8 cellular contexts compared by ENCODE assay signal in the genomic region with DNA sequence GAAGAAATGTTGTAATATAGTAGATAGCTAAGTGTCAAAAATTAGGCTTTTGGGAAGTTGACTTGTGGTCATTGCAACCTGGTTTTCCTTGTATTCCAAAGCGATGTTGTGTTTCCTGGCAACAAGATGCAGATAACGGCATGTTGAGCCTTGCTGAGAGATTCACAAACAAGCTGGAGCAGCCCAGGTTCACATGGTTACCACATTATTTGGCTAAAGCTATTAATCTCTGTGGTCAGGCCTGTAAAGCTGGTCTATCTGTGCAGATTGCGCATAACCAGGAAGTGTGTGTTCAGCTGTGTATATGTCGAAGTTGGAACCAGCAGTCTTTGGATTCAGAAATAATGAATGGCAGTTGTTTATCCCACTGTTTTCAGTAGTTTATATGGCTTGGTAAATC. TPM values are rescaled to one million over a fixed set of nuclear protein-coding genes. Genes with fewer than 3 reads are reported as not detected.
DNase-seq lines count a peak whose midpoint lies in the region; ATAC-seq and TF ChIP-seq lines count a peak whose summit lies in the region.

No MANE protein-coding gene starts in this region.

- peak overlapping the region; percentile 35 for H3K27ac Mint-ChIP-seq in activated T-helper 17 cell treated with anti-CD3 and anti-CD28 coated beads, Interleukin-2, amount 50 U/mL, for 72 hours

- H3K4me1 Mint-ChIP-seq in activated T-helper 17 cell treated with anti-CD3 and anti-CD28 coated beads, Interleukin-2, amount 50 U/mL, for 72 hours = peaks cover 60% of the 10 kb centered on the region

- H3K36me3 ChIP-seq in upper lobe of right lung = peaks cover 23% of the 10 kb centered on the region

- H3K4me1 ChIP-seq in upper lobe of right lung = peaks cover 95% of the 10 kb centered on the region

- peak overlapping the region; percentile 55 for H3K4me3 Mint-ChIP-seq in activated T-helper 17 cell treated with anti-CD3 and anti-CD28 coated beads, Interleukin-2, amount 50 U/mL, for 72 hours

- intact Hi-C loops in upper lobe of right lung (cut with DNase I) = no loop called here

- no peaks in the 10 kb centered on the region for H3K27me3 Mint-ChIP-seq in activated T-helper 17 cell treated with anti-CD3 and anti-CD28 coated beads, Interleukin-2, amount 50 U/mL, for 72 hours

- DNase-seq in AG20443 (ENCODE audit: low spot score) (peak; percentile 62), NCI-H2029 treated with DMSO at 0.1 percent for 48 hours (lab: John Stamatoyannopoulos, UW) (peak; percentile 84), iris pigment epithelial cell (ENCODE audit: low read depth) (peak; percentile 99), upper lobe of right lung (no peak), 8988T (no peak)

- no peak for TF ChIP-seq CTCF in upper lobe of right lung (IDR thresholded peaks at IDR 0.05)

- peak overlapping the region; percentile 58 for H3K27ac ChIP-seq in upper lobe of right lung

- H3K4me3 ChIP-seq in upper lobe of right lung = peak overlapping the region; percentile 6

- H3K9me3 Mint-ChIP-seq in activated T-helper 17 cell treated with anti-CD3 and anti-CD28 coated beads, Interleukin-2, amount 50 U/mL, for 72 hours = no peaks in the 10 kb centered on the region

- H3K36me3 Mint-ChIP-seq in activated T-helper 17 cell treated with anti-CD3 and anti-CD28 coated beads, Interleukin-2, amount 50 U/mL, for 72 hours (ENCODE audit: low read depth) = peaks cover 96% of the 10 kb centered on the region

- no peaks in the 10 kb centered on the region for H3K9me3 ChIP-seq in upper lobe of right lung

- ATAC-seq in GM18511 (IDR thresholded peaks at IDR 0.05; ENCODE audit: unreplicated experiment) = peak; percentile 82
- peak; percentile 82 for ATAC-seq in HG02938 (IDR thresholded peaks at IDR 0.05; ENCODE audit: unreplicated experiment)
- no peak for ATAC-seq in activated T-helper 17 cell treated with anti-CD3 and anti-CD28 coated beads, Interleukin-2, amount 50 U/mL, for 72 hours (replicated peaks)
- ATAC-seq in upper lobe of right lung = peak; percentile 84

- no peaks in the 10 kb centered on the region for H3K27me3 ChIP-seq in upper lobe of right lung

RNA-seq across cellular contexts. Expression of a gene that starts 6.6 kb away (rescaled TPM):
- total RNA-seq in activated T-helper 17 cell treated with anti-CD3 and anti-CD28 coated beads, Interleukin-2, amount 50 U/mL, for 72 hours = 10 to 100 TPM; 44.4 to 57.3 TPM
- total RNA-seq in upper lobe of right lung = 56.9 TPM

Comparison
In these comparisons a context has a peak if more than half of its experiments do, and no peak if none do; other contexts are left out.
1. DNase-seq: peak in AG20443 (single experiment), NCI-H2029 treated with DMSO at 0.1 percent for 48 hours (single experiment) and iris pigment epithelial cell (single experiment); none in upper lobe of right lung (single experiment) and 8988T (single experiment).